ENCODE assay signal across 24 cellular contexts in genomic region chr2:28316546-28317335, GRCh38.
"Had no signal": no experiment of that assay in that cellular context is flagged by ENCODE, and none has a peak within 500 bp of the region (broad histone marks: within the 10 kb centered on the region; RNA-seq: fewer than 3 reads in every experiment).

No MANE protein-coding gene starts in this region.

- DNase-seq: activated CD4-positive, alpha-beta memory T cell treated with anti-CD3 and anti-CD28 coated beads for 36 hours; activated CD4-positive, alpha-beta T cell treated with anti-CD3 and anti-CD28 coated beads for 48 hours; activated CD8-positive, alpha-beta memory T cell treated with anti-CD3 and anti-CD28 coated beads, Interleukin-2, amount 50 U/mL, for 4 hours; activated effector memory CD4-positive, alpha-beta T cell treated with anti-CD3 and anti-CD28 coated beads, Interleukin-2, amount 50 U/mL, for 16 hours; activated naive CD4-positive, alpha-beta T cell treated with anti-CD3 and anti-CD28 coated beads for 36 hours; activated T-cell treated with anti-CD3 and anti-CD28 coated beads, Interleukin-2, amount 50 U/mL, for 1 hour; amniotic stem cell; central memory CD4-positive, alpha-beta T cell; glutamatergic neuron; left lung; lower lobe of right lung; mesendoderm; mucosa of descending colon; ovary; retina; sigmoid colon; stimulated activated CD4-positive, alpha-beta T cell treated with anti-CD3 and anti-CD28 coated beads, Interleukin-1b, Interleukin-23, amount 100 ng/mL, for 48 hours; stimulated activated naive CD4-positive, alpha-beta T cell; T-helper 17 cell; T1000; trophoblast cell; WERI-Rb-1 had no signal

- H3K27me3 ChIP-seq: left lung, ovary, sigmoid colon had no signal

- H3K27ac ChIP-seq: left lung, lower lobe of right lung, ovary, sigmoid colon, WERI-Rb-1 had no signal

- H3K36me3 ChIP-seq: lower lobe of right lung, ovary, prostate gland, sigmoid colon, WERI-Rb-1 had no signal

- H3K4me1 ChIP-seq: left lung, lower lobe of right lung had no signal

- H3K4me3 ChIP-seq: left lung, lower lobe of right lung, mucosa of descending colon, ovary, prostate gland, sigmoid colon, smooth muscle cell had no signal

- H3K4me2 ChIP-seq: smooth muscle cell had no signal

- H3K9me3 ChIP-seq: left lung, lower lobe of right lung, mucosa of descending colon, ovary, prostate gland, sigmoid colon had no signal
